In genomic region chr7:137015015-137015414, GRCh38 we compare ENCODE assay signal across 18 cellular contexts.
DNase-seq lines count a peak whose midpoint lies in the region; ATAC-seq and TF ChIP-seq lines count a peak whose summit lies in the region.
"Had no signal": no experiment of that assay in that cellular context is flagged by ENCODE, and none has a peak within 500 bp of the region (broad histone marks: within the 10 kb centered on the region; RNA-seq: fewer than 3 reads in every experiment).

No MANE protein-coding gene starts in this region.

- H2BK120ac ChIP-seq in trophoblast cell (ENCODE audit: insufficient read depth, low read length, poor library complexity): no peak overlapping the region

- no peaks in the 10 kb centered on the region for H3K9me2 ChIP-seq in SK-N-SH

- H3K4me2 ChIP-seq in trophoblast cell (ENCODE audit: low read length) (peak overlapping the region; percentile 27), SK-N-SH (no peak overlapping the region)

- H3K79me2 ChIP-seq in trophoblast cell (ENCODE audit: control insufficient read depth, insufficient read depth, low read length, poor library complexity) (no peaks in the 10 kb centered on the region), SK-N-SH (ENCODE audit: insufficient read depth) (no peaks in the 10 kb centered on the region)

- POLR2A ChIA-PET in SK-N-SH (lab: Yijun Ruan, JAX): no interaction called here

- no peak overlapping the region for H4K8ac ChIP-seq in trophoblast cell (ENCODE audit: low read depth, low read length)

- no peak overlapping the region for H2BK12ac ChIP-seq in trophoblast cell (ENCODE audit: low read length)

- no peak overlapping the region for H3K4ac ChIP-seq in trophoblast cell (ENCODE audit: low read depth, low read length)

- peaks cover 3% of the 10 kb centered on the region for H3K79me1 ChIP-seq in trophoblast cell (ENCODE audit: low read length)

- H4K91ac ChIP-seq in trophoblast cell (ENCODE audit: low read depth, low read length): no peak overlapping the region

- H3K9me3 ChIP-seq in trophoblast cell (ENCODE audit: insufficient read depth, low read depth, low read length) (no peaks in the 10 kb centered on the region), SK-N-SH (no peaks in the 10 kb centered on the region)
- H3K9me3 ChIP-seq: Caco-2 had no signal

- no peaks in the 10 kb centered on the region for H4K20me1 ChIP-seq in SK-N-SH (ENCODE audit: insufficient read depth)

- DNase-seq in left ventricle myocardium superior: no peak
- no peak for DNase-seq in Right ventricle myocardium superior
- DNase-seq in SW480 (ENCODE audit: low spot score): peak; percentile 1
- no peak for DNase-seq in trophoblast cell
- DNase-seq in SK-N-SH: no peak
- DNase-seq: ACHN; AML-193; Caco-2; CD4-positive, alpha-beta T cell; DMS153; DMS79; GDM1; GOT3; H7; HFFc6 had no signal

- TF ChIP-seq CTCF in SK-N-SH (IDR thresholded peaks at IDR 0.05): no peak

- no peak overlapping the region for H2AFZ ChIP-seq in trophoblast cell (ENCODE audit: insufficient read depth, low read length, poor library complexity)
- H2AFZ ChIP-seq in SK-N-SH (ENCODE audit: low read depth): no peak overlapping the region

- H3K4me1 ChIP-seq in trophoblast cell (ENCODE audit: control insufficient read depth in 1 of 2, insufficient read depth in 2 of 2, low read length in 2 of 2) (peaks cover 7 to 13% of the 10 kb centered on the region in 2 experiments), SK-N-SH (ENCODE audit: control insufficient read depth in 1 of 2, insufficient read depth in 2 of 2, low read depth in 1 of 2, low read length in 1 of 2) (no peaks in the 10 kb centered on the region)
- H3K4me1 ChIP-seq: Caco-2 had no signal

- WGBS in trophoblast cell (ENCODE audit: extremely low coverage, insufficient coverage, insufficient read length): no CpG with 5 or more reads among the region's 3 CpGs
- 75% methylated on average over 3 of the region's 3 CpGs for WGBS in SK-N-SH (ENCODE audit: low lambda C conversion rate)

- no peak overlapping the region for H3K14ac ChIP-seq in trophoblast cell (ENCODE audit: low read length)

- ATAC-seq in left ventricle myocardium superior: peak; percentile 22
- no peak for ATAC-seq in Right ventricle myocardium superior (ENCODE audit: poor library complexity)
- ATAC-seq in GM21619 (IDR thresholded peaks at IDR 0.05; ENCODE audit: unreplicated experiment): no peak
- ATAC-seq: HCT116 had no signal

- H2BK5ac ChIP-seq in trophoblast cell (ENCODE audit: low read depth, low read length, poor library complexity): no peak overlapping the region

- no peaks in the 10 kb centered on the region for H3F3A ChIP-seq in SK-N-SH (replicated peaks; ENCODE audit: insufficient read depth)

- H3K36me3 ChIP-seq in trophoblast cell (ENCODE audit: control insufficient read depth in 1 of 2, insufficient read depth in 2 of 2, low read length in 2 of 2) (no peaks in the 10 kb centered on the region), SK-N-SH (replicated peaks in 1 of 2; ENCODE audit: control insufficient read depth in 1 of 2, insufficient read depth in 2 of 2, low read length in 1 of 2) (no peaks in the 10 kb centered on the region)

- H3K4me3 ChIP-seq in trophoblast cell (ENCODE audit: low read depth, low read length) (no peak overlapping the region), SK-N-SH (ENCODE audit: low read depth in 2 of 2, low read length in 1 of 2) (no peak overlapping the region)

- no peak overlapping the region for H3K9ac ChIP-seq in trophoblast cell (ENCODE audit: low read length)
- H3K9ac ChIP-seq in SK-N-SH: no peak overlapping the region

- H3K27ac ChIP-seq in trophoblast cell (ENCODE audit: low read depth, low read length) (peak overlapping the region; percentile 82), SK-N-SH (ENCODE audit: low read depth in 2 of 2, low read length in 1 of 2) (no peak overlapping the region)
- H3K27ac ChIP-seq: C4-2B had no signal

- H2AK5ac ChIP-seq in trophoblast cell (ENCODE audit: low read length): no peak overlapping the region

- no peak for TF ChIP-seq RAD21 in SK-N-SH (IDR thresholded peaks at IDR 0.05; ENCODE audit: low read length)

- H3K18ac ChIP-seq in trophoblast cell (ENCODE audit: low read length): no peak overlapping the region

- no peak overlapping the region for H3K23ac ChIP-seq in trophoblast cell (ENCODE audit: low read length)

- intact Hi-C loops in left ventricle myocardium superior (cut with micrococcal nuclease): no loop called here
- intact Hi-C loops in Right ventricle myocardium superior (cut with DNase I): no loop called here

- H4K12ac ChIP-seq in trophoblast cell (ENCODE audit: low read depth, low read length): no peak overlapping the region

- no peak for TF ChIP-seq EP300 in SK-N-SH (IDR thresholded peaks at IDR 0.05; ENCODE audit: borderline replicate concordance in 1 of 2, low read depth in 1 of 2, low read length in 1 of 2)

- H3K27me3 ChIP-seq in trophoblast cell (ENCODE audit: insufficient read depth, low read length): no peaks in the 10 kb centered on the region
- no peaks in the 10 kb centered on the region for H3K27me3 ChIP-seq in SK-N-SH (ENCODE audit: insufficient read depth)

- CTCF ChIA-PET in SK-N-SH (lab: Yijun Ruan, JAX): interaction anchor here (0.6 kb wide), 1 partner anchor 11 kb away, joined by 3 read pairs; no protein-coding TSS in a partner anchor

TF ChIP-seq in SK-N-SH, 30 proteins besides CTCF, POLR2A, EP300 and RAD21:
- TF ChIP-seq YY1 (IDR thresholded peaks at IDR 0.05; ENCODE audit: low read depth) (no peak), USF2 (IDR thresholded peaks at IDR 0.05; ENCODE audit: borderline replicate concordance, low read depth, low read length) (no peak), CHD2 (IDR thresholded peaks at IDR 0.05; ENCODE audit: low read length, partially characterized antibody) (no peak)
